Comparison of ENCODE assay signal across 8 cellular contexts in the genomic region with DNA sequence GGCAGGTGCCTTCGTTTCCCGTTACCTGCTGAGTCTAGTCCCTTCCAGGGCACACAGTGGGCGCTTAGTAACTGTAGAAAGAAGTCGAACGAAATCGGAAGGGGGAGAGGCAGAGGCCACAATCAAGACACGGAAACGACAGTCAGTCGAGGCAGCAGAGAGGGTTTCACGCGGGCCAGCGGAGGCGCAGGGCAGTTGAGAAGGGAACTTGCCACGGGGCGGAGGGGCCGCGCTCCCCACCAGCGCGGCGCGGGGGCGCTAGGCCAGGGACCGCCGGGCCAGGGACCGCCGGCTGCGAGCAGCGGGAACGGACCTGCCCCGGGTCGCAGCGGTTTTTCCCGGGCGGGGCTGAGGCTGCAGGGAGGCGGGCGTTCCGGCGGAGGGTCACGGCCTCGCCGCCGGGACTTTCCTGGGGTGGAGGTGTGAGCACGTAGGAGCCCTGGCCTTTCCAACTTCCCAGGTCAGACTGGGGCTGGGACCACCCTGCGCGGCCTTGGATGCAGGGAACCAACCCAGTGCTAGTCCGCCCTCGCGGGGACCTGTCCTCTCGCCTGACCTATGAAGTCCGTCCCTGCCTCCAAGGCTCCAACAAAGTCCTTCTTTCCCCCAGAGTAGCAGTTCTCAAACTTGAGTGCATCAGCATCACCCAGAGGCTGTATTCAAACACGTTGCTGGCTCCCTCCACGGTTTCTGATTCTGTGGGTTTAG.
DNase-seq lines count a peak whose midpoint lies in the region; ATAC-seq and TF ChIP-seq lines count a peak whose summit lies in the region.

No MANE protein-coding gene starts in this region.

- peak overlapping the region; percentile 25 to 82 (median 80) for H3K27ac ChIP-seq in tibial nerve

- peak overlapping the region; percentile 60 for H3K4me3 ChIP-seq in fibroblast of the aortic adventitia (ENCODE audit: low read depth, low read length)
- H3K4me3 ChIP-seq in tibial nerve, result peak overlapping the region; percentile 20 to 65 (median 52)

- peaks cover 16% of the 10 kb centered on the region for H3K27me3 Mint-ChIP-seq in nephron progenitor cell (ENCODE audit: low read depth, poor library complexity)

- H3K9me3 ChIP-seq in tibial nerve, result no peaks in the 10 kb centered on the region

- peaks cover 0 to 58% (median 16%) of the 10 kb centered on the region in 4 donors for H3K4me1 ChIP-seq in tibial nerve

- H3K36me3 Mint-ChIP-seq in nephron progenitor cell (ENCODE audit: low read depth), result no peaks in the 10 kb centered on the region

- H3K9me3 Mint-ChIP-seq in nephron progenitor cell, result no peaks in the 10 kb centered on the region

- no peaks in the 10 kb centered on the region for H3K36me3 ChIP-seq in tibial nerve

- no peak for TF ChIP-seq POLR2A in tibial nerve (IDR thresholded peaks at IDR 0.05)

- H3K27ac Mint-ChIP-seq in nephron progenitor cell, result no peak overlapping the region

- H3K4me1 Mint-ChIP-seq in nephron progenitor cell, result peaks cover 57% of the 10 kb centered on the region

- 3 to 4% methylated on average over 19 to 39 of the region's 52 CpGs for WGBS in tibial nerve, 2 donors

- ATAC-seq in GM21526 (IDR thresholded peaks at IDR 0.05; ENCODE audit: low FRiP score, unreplicated experiment), result peak; percentile 63

- in situ Hi-C loops in KBM-7 (cut with MboI; ENCODE audit: low pct_unique_long_range_greater_than_20kb, low sequenced_read_pairs), result no loop called here

- H3K27me3 ChIP-seq in tibial nerve, result no peaks in the 10 kb centered on the region

- peak in 1 of 2 donors; percentile 33 for TF ChIP-seq EP300 in tibial nerve (IDR thresholded peaks at IDR 0.05)

- TF ChIP-seq CTCF in fibroblast of the aortic adventitia (IDR thresholded peaks at IDR 0.05; ENCODE audit: insufficient read depth, low read length), result peak; percentile 23
- TF ChIP-seq CTCF in nephron progenitor cell (IDR thresholded peaks at IDR 0.05), result peak; percentile 21
- peak in 1 of 5 experiments; percentile 31 for TF ChIP-seq CTCF in tibial nerve (IDR thresholded peaks at IDR 0.05)

- DNase-seq in COLO668 (lab: John Stamatoyannopoulos, UW; ENCODE audit: unreplicated experiment) (peak; percentile 74), KBM-7 (peak; percentile 46), fibroblast of the aortic adventitia (ENCODE audit: low read depth) (peak; percentile 68), nephron progenitor cell (peak; percentile 75), tibial nerve (ENCODE audit: low spot score in 2 of 2) (peak; percentile 19 to 36), SHP77 (lab: John Stamatoyannopoulos, UW) (no peak)
- DNase-seq in activated T-cell treated with anti-CD3 and anti-CD28 coated beads, Interleukin-2, amount 50 U/mL, for 48 hours, result peak; percentile 60 to 72

- peak overlapping the region; percentile 86 for H3K4me3 Mint-ChIP-seq in nephron progenitor cell

Comparison
In these comparisons a context has a peak if more than half of its experiments do, and no peak if none do; other contexts are left out.
1. DNase-seq: peak in COLO668 (single experiment), KBM-7 (single experiment), activated T-cell treated with anti-CD3 and anti-CD28 coated beads, Interleukin-2, amount 50 U/mL, for 48 hours (2 of 2), fibroblast of the aortic adventitia (single experiment), nephron progenitor cell (single experiment) and tibial nerve (2 of 2); none in SHP77 (0 of 2).